In genomic region chr15:96619171-96619570, GRCh38 we compare ENCODE assay signal across 22 cellular contexts.
"Had no signal": no experiment of that assay in that cellular context is flagged by ENCODE, and none has a peak within 500 bp of the region (broad histone marks: within the 10 kb centered on the region; RNA-seq: fewer than 3 reads in every experiment).

No MANE protein-coding gene starts in this region.

- H3K27ac ChIP-seq: colonic mucosa, dorsolateral prefrontal cortex, esophagus muscularis mucosa, left ventricle myocardium inferior, stomach, suprapubic skin, tibial nerve had no signal

- H3K27me3 Mint-ChIP-seq: activated naive CD8-positive, alpha-beta T cell treated with anti-CD3 and anti-CD28 coated beads, Interleukin-2, amount 10 ng/mL, durations not matched to agents 7 days and 5 days; stimulated activated memory B cell treated with anti-CD40 and anti-IgM and Interleukin-4, amounts not matched to agents 10 μg/mL and 1 μg/mL and 100 μg/mL, for 72 hours had no signal

- H3K27me3 ChIP-seq: colonic mucosa, esophagus muscularis mucosa, stomach, tibial nerve had no signal

- H3K27ac Mint-ChIP-seq: activated naive CD4-positive, alpha-beta T cell treated with anti-CD3 and anti-CD28 coated beads for 36 hours; activated naive CD8-positive, alpha-beta T cell treated with anti-CD3 and anti-CD28 coated beads, Interleukin-2, amount 10 ng/mL, durations not matched to agents 7 days and 5 days; effector memory CD8-positive, alpha-beta T cell; mesothelial cell of epicardium; naive thymus-derived CD8-positive, alpha-beta T cell; stimulated activated memory B cell treated with anti-CD40 and anti-IgM and Interleukin-4, amounts not matched to agents 10 μg/mL and 1 μg/mL and 100 μg/mL, for 72 hours had no signal

- H3K9me3 ChIP-seq: colonic mucosa had no signal

- H3K4me1 Mint-ChIP-seq: activated naive CD8-positive, alpha-beta T cell treated with anti-CD3 and anti-CD28 coated beads, Interleukin-2, amount 10 ng/mL, durations not matched to agents 7 days and 5 days; mesothelial cell of epicardium; naive thymus-derived CD8-positive, alpha-beta T cell; stimulated activated memory B cell treated with anti-CD40 and anti-IgM and Interleukin-4, amounts not matched to agents 10 μg/mL and 1 μg/mL and 100 μg/mL, for 72 hours had no signal

- DNase-seq: activated CD4-positive, alpha-beta T cell treated with anti-CD3 and anti-CD28 coated beads, Interleukin-2, amount 50 U/mL, for 48 hours; activated CD8-positive, alpha-beta memory T cell treated with anti-CD3 and anti-CD28 coated beads, Interleukin-2, amount 50 U/mL, for 48 hours; activated naive CD4-positive, alpha-beta T cell treated with anti-CD3 and anti-CD28 coated beads for 36 hours; activated naive CD8-positive, alpha-beta T cell treated with anti-CD3 and anti-CD28 coated beads, Interleukin-2, amount 10 ng/mL, durations not matched to agents 7 days and 5 days; activated T-cell treated with anti-CD3 and anti-CD28 coated beads, Interleukin-2, amount 50 U/mL, for 48 hours; amniotic stem cell; colonic mucosa; dorsolateral prefrontal cortex; effector memory CD8-positive, alpha-beta T cell; hippocampal formation; kidney; left ventricle myocardium inferior; naive thymus-derived CD8-positive, alpha-beta T cell; small intestine; stimulated activated CD4-positive, alpha-beta T cell treated with anti-CD3 and anti-CD28 coated beads, Interleukin-2, amount 100 ng/mL, for 24 hours; stomach had no signal

- H3K4me1 ChIP-seq: colonic mucosa, esophagus muscularis mucosa, left ventricle myocardium inferior, stomach, suprapubic skin, tibial nerve had no signal

- H3K36me3 Mint-ChIP-seq: activated naive CD8-positive, alpha-beta T cell treated with anti-CD3 and anti-CD28 coated beads, Interleukin-2, amount 10 ng/mL, durations not matched to agents 7 days and 5 days; naive thymus-derived CD8-positive, alpha-beta T cell; stimulated activated memory B cell treated with anti-CD40 and anti-IgM and Interleukin-4, amounts not matched to agents 10 μg/mL and 1 μg/mL and 100 μg/mL, for 72 hours had no signal

- H3K9me3 Mint-ChIP-seq: activated naive CD8-positive, alpha-beta T cell treated with anti-CD3 and anti-CD28 coated beads, Interleukin-2, amount 10 ng/mL, durations not matched to agents 7 days and 5 days had no signal

- H3K4me3 ChIP-seq: colonic mucosa, dorsolateral prefrontal cortex, esophagus muscularis mucosa, left ventricle myocardium inferior, stomach, suprapubic skin, tibial nerve had no signal

- H3K36me3 ChIP-seq: colonic mucosa, esophagus muscularis mucosa, left ventricle myocardium inferior, stomach, suprapubic skin, tibial nerve had no signal

- ATAC-seq: effector memory CD8-positive, alpha-beta T cell; naive thymus-derived CD8-positive, alpha-beta T cell; sciatic nerve; stimulated activated memory B cell treated with anti-CD40 and anti-IgM and Interleukin-4, amounts not matched to agents 10 μg/mL and 1 μg/mL and 100 μg/mL, for 72 hours had no signal

- H3K4me3 Mint-ChIP-seq: activated naive CD4-positive, alpha-beta T cell treated with anti-CD3 and anti-CD28 coated beads for 36 hours; activated naive CD8-positive, alpha-beta T cell treated with anti-CD3 and anti-CD28 coated beads, Interleukin-2, amount 10 ng/mL, durations not matched to agents 7 days and 5 days; effector memory CD8-positive, alpha-beta T cell; mesothelial cell of epicardium; naive thymus-derived CD8-positive, alpha-beta T cell; stimulated activated memory B cell treated with anti-CD40 and anti-IgM and Interleukin-4, amounts not matched to agents 10 μg/mL and 1 μg/mL and 100 μg/mL, for 72 hours had no signal
